ENCODE assay signal across 28 cellular contexts in genomic region chr2:187590175-187590574, GRCh38.
"Had no signal": no experiment of that assay in that cellular context is flagged by ENCODE, and none has a peak within 500 bp of the region (broad histone marks: within the 10 kb centered on the region; RNA-seq: fewer than 3 reads in every experiment).

No MANE protein-coding gene starts in this region.

- H3K36me3 ChIP-seq: colonic mucosa, esophagus muscularis mucosa, esophagus squamous epithelium, gastrocnemius medialis, gastroesophageal sphincter, heart left ventricle, heart right ventricle had no signal

- H3K9me3 ChIP-seq: colonic mucosa, esophagus muscularis mucosa, esophagus squamous epithelium, gastrocnemius medialis, gastroesophageal sphincter, heart left ventricle, heart right ventricle had no signal

- H3K27ac ChIP-seq: colonic mucosa, coronary artery, dorsolateral prefrontal cortex, epithelial cell of prostate, esophagus muscularis mucosa, esophagus squamous epithelium, foreskin keratinocyte, gastrocnemius medialis, gastroesophageal sphincter, heart left ventricle, heart right ventricle had no signal

- H3K4me1 ChIP-seq: colonic mucosa, esophagus muscularis mucosa, esophagus squamous epithelium, gastrocnemius medialis, gastroesophageal sphincter, heart left ventricle, heart right ventricle had no signal

- FAIRE-seq: colon, endometrium, endothelial cell of umbilical vein, frontal cortex had no signal

- H3K4me3 ChIP-seq: colonic mucosa, coronary artery, dorsolateral prefrontal cortex, esophagus muscularis mucosa, esophagus squamous epithelium, gastrocnemius medialis, gastroesophageal sphincter, heart left ventricle, heart right ventricle had no signal

- DNase-seq: colonic mucosa; cortex of kidney; dermis blood vessel endothelial cell; dorsolateral prefrontal cortex; effector CD4-positive, alpha-beta T cell; effector CD8-positive, alpha-beta T cell; effector memory CD4-positive, alpha-beta T cell; effector memory CD8-positive, alpha-beta T cell; endodermal cell; erythroblast; esophagus squamous epithelium; foreskin fibroblast; foreskin keratinocyte; foreskin melanocyte; gastrocnemius medialis; glutamatergic neuron; head of caudate nucleus; heart left ventricle; heart right ventricle had no signal

- ATAC-seq: effector memory CD8-positive, alpha-beta T cell; esophagus mucosa; foreskin keratinocyte; gastrocnemius medialis; gastroesophageal sphincter; heart left ventricle; heart right ventricle had no signal

- H3K27me3 ChIP-seq: colonic mucosa, dorsolateral prefrontal cortex, esophagus muscularis mucosa, esophagus squamous epithelium, foreskin keratinocyte, gastrocnemius medialis, gastroesophageal sphincter, heart left ventricle, heart right ventricle had no signal
